In the genomic region with DNA sequence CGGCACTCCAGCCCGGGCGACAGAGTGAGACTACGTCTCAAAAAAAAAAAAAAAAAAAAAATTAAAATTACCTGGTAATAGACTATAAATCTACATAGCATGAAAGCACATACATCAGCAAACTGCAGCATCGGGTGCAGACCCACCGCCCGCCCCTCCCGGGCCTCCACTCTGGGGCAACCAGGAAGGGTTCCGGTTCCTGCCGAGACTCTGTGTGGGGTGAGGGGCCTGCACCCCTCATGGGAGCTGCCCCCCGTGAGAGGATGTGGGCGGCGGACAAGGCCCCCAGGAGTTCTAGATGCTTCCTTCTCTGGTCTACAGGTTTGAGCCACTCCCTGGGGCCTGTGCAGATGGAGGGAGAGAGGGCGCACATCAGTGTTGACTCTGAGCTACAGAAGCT, we compare ENCODE assay signal across 1 cellular context.
TF ChIP-seq lines count a peak whose summit lies in the region.

No MANE protein-coding gene starts in this region.

TF ChIP-seq in GM12878, 131 proteins besides CTCF, POLR2A, EP300 and RAD21:
- TF ChIP-seq, protein P1, sequence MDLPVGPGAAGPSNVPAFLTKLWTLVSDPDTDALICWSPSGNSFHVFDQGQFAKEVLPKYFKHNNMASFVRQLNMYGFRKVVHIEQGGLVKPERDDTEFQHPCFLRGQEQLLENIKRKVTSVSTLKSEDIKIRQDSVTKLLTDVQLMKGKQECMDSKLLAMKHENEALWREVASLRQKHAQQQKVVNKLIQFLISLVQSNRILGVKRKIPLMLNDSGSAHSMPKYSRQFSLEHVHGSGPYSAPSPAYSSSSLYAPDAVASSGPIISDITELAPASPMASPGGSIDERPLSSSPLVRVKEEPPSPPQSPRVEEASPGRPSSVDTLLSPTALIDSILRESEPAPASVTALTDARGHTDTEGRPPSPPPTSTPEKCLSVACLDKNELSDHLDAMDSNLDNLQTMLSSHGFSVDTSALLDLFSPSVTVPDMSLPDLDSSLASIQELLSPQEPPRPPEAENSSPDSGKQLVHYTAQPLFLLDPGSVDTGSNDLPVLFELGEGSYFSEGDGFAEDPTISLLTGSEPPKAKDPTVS (IDR thresholded peaks at IDR 0.05; ENCODE audit: low read depth, low read length), result no peak
- TF ChIP-seq TARDBP (IDR thresholded peaks at IDR 0.05; ENCODE audit: borderline replicate concordance) (no peak), YY1 (IDR thresholded peaks at IDR 0.05; ENCODE audit: low read depth, low read length) (no peak)
- TF ChIP-seq, protein P2, sequence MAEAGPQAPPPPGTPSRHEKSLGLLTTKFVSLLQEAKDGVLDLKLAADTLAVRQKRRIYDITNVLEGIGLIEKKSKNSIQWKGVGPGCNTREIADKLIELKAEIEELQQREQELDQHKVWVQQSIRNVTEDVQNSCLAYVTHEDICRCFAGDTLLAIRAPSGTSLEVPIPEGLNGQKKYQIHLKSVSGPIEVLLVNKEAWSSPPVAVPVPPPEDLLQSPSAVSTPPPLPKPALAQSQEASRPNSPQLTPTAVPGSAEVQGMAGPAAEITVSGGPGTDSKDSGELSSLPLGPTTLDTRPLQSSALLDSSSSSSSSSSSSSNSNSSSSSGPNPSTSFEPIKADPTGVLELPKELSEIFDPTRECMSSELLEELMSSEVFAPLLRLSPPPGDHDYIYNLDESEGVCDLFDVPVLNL (IDR thresholded peaks at IDR 0.05; ENCODE audit: low read depth, low read length), result no peak
